1 cellular context compared by ENCODE assay signal in the genomic region with DNA sequence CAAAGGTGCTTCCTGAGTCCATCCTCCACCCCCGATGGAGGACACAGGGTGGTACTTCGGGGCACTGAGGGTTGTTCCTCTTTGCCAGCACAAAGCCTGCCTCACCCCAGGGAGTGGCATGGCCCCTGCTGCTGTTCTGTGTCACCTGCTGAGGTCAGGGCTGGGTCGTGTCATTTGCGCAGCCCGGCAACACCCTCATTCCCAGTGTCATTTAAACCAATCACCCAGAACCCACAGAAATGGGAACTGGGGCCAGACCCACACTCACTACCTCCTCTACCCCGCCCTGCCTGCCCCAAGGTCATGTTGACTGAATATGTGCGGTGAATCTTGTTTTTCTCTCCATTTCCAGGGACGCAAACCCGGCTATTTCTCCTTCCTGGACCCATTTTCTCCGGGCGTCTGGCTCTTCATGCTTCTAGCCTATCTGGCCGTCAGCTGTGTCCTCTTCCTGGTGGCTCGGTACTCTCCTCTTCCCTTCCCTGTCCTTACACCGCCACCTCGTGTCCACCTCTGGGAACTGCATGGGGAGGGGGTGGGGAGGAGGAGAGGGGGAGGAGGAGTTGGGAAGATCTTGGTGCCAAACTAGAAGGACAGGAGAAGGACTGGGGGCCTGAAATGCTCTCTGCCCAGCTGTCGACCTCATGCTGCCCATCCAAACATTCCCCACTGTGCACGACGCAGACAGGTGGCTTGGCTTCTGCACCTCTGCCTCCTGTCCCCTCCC.
A peak's percentile ranks its signal among the peaks of the same experiment; 100 is the strongest.
TF ChIP-seq lines count a peak whose summit lies in the region.

No MANE protein-coding gene starts in this region.

TF ChIP-seq in H1, 55 proteins besides CTCF, POLR2A, EP300 and RAD21:
- no peak for TF ChIP-seq POU5F1 (IDR thresholded peaks at IDR 0.05; ENCODE audit: low read depth, low read length)
- TF ChIP-seq SIN3A (conservative IDR thresholded peaks at IDR 0.05 in 1 of 2, IDR thresholded peaks at IDR 0.05 in 1 of 2; ENCODE audit: low read depth in 1 of 2, low read length in 2 of 2): peak in 1 of 2 experiments; percentile 79; a peak in 2 of 4 replicates
- TF ChIP-seq RXRA (IDR thresholded peaks at IDR 0.05; ENCODE audit: insufficient read depth, low read depth, low read length): 0 out of 2 replicates have a peak, but pooled peaks have one; percentile 38
- 0 out of 4 replicates have a peak, but pooled peaks of 1 of the 2 experiments have one; percentile 59 for TF ChIP-seq HDAC2 (IDR thresholded peaks at IDR 0.05; ENCODE audit: borderline replicate concordance in 1 of 2, low read depth in 2 of 2, low read length in 2 of 2)
- TF ChIP-seq CEBPB (IDR thresholded peaks at IDR 0.05; ENCODE audit: low read depth, low read length): no peak
- no peak for TF ChIP-seq KDM4A (IDR thresholded peaks at IDR 0.05; ENCODE audit: low read depth, low read length, severe bottlenecking)
- no peak for TF ChIP-seq SAP30 (IDR thresholded peaks at IDR 0.05; ENCODE audit: insufficient read depth, insufficient replicate concordance, low read length)
- peak; percentile 59; the same call in 1 of the 2 replicates for TF ChIP-seq TCF12 (IDR thresholded peaks at IDR 0.05; ENCODE audit: low read depth, low read length)
- TF ChIP-seq NANOG (IDR thresholded peaks at IDR 0.05; ENCODE audit: insufficient read depth, low read depth, low read length, poor library complexity, severe bottlenecking): no peak
- TF ChIP-seq EGR1 (IDR thresholded peaks at IDR 0.05; ENCODE audit: borderline replicate concordance, low read depth, low read length): peak; percentile 24; the same call in 1 of the 2 replicates
- TF ChIP-seq CREB1 (IDR thresholded peaks at IDR 0.05): no peak
- peak; percentile 31 for TF ChIP-seq TAF7 (optimal IDR thresholded peaks at IDR 0.05; ENCODE audit: borderline replicate concordance, low read depth, low read length)
- TF ChIP-seq YY1 (IDR thresholded peaks at IDR 0.05; ENCODE audit: low read depth, low read length): peak; percentile 65; the same call in 1 of the 2 replicates
- 0 out of 2 replicates have a peak, but pooled peaks have one; percentile 12 for TF ChIP-seq SRF (IDR thresholded peaks at IDR 0.05; ENCODE audit: low read depth, low read length)
- TF ChIP-seq GTF2F1 (IDR thresholded peaks at IDR 0.05; ENCODE audit: borderline replicate concordance, low read depth, low read length): no peak
- no peak for TF ChIP-seq USF2 (IDR thresholded peaks at IDR 0.05; ENCODE audit: low read length)
- TF ChIP-seq CTBP2 (IDR thresholded peaks at IDR 0.05; ENCODE audit: borderline replicate concordance, insufficient read depth, insufficient read length, low read length): no peak
- TF ChIP-seq JUND (IDR thresholded peaks at IDR 0.05; ENCODE audit: low read length): no peak
- TF ChIP-seq ATF2 (IDR thresholded peaks at IDR 0.05; ENCODE audit: low read length): no peak
- TF ChIP-seq BCL11A (IDR thresholded peaks at IDR 0.05; ENCODE audit: low read depth in 2 of 2, low read length in 2 of 2): no peak
- TF ChIP-seq CHD2 (IDR thresholded peaks at IDR 0.05; ENCODE audit: low read length): peak; percentile 56; the same call in 1 of the 2 replicates
TF ChIP-seq in H1: peak in this region for 9.
